Comparison of ENCODE assay signal across 9 cellular contexts in the genomic region with DNA sequence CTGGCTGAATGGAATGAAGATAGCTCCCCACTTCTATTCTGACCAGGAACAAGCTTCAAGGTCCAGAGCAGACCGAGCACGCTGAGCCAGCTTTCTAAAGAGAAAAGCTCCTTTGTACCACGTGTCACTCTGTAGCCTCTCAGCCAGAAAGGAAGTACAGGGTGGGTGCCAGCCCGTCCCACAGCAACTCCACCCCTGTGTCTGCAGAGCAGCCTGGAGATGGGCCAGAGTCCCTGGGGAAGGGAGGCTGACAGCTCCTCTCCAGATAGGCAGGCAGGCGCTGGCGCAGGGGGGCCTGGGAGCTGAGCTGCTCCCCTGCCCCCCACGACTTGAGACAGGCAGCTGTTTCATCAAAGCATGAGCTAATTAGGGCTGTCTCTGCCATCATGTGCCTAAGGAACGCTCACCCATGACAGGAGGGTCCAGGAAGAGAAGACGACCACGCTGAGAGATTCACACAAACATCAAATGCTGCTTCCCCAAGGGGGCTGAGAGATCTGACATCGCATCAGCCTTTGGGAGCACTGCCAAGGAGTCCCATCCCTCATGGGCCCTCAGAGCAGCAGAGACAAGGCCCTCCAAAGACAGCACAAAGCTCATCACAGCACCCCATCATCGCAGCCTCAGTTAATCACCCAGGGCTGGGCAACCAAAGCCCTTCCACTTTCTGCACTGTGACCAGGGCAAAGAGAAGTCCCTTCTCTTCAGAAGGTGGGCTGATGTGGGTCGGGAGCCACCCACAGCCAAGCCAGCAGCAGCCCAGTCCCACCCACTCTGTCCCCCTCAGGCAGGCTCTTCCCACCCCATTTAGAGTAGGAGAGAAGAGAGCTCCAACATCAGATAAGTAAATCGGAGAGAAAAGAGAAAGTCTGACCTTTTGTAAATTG.
DNase-seq lines count a peak whose midpoint lies in the region; ATAC-seq and TF ChIP-seq lines count a peak whose summit lies in the region.
"Had no signal": no experiment of that assay in that cellular context is flagged by ENCODE, and none has a peak within 500 bp of the region (broad histone marks: within the 10 kb centered on the region; RNA-seq: fewer than 3 reads in every experiment).

No MANE protein-coding gene starts in this region.

- intact Hi-C loops in sciatic nerve (cut with DNase I), result no loop called here
- intact Hi-C loops in OCI-LY7 (cut with micrococcal nuclease; ENCODE audit: unreplicated experiment), result no loop called here

- no peaks in the 10 kb centered on the region for H4K20me1 ChIP-seq in OCI-LY7 (ENCODE audit: insufficient read depth, low read length)

- no TSS peak for BruUV-seq in OCI-LY7 (replicated peaks; lab: Mats Ljungman, UMichigan)

- no peak overlapping the region for H3K27ac ChIP-seq in OCI-LY7 (ENCODE audit: low read depth, low read length, poor library complexity, severe bottlenecking)

- peak; percentile 54 for ATAC-seq in GM21528 (IDR thresholded peaks at IDR 0.05; ENCODE audit: low FRiP score, unreplicated experiment)
- peak; percentile 80 for ATAC-seq in sciatic nerve

- H3K4me2 ChIP-seq in OCI-LY7 (ENCODE audit: low read length), result no peak overlapping the region

- no peak overlapping the region for H2AFZ ChIP-seq in OCI-LY7 (ENCODE audit: low read length)

- no peaks in the 10 kb centered on the region for H3K36me3 ChIP-seq in OCI-LY7 (ENCODE audit: insufficient read depth, low read length)

- no peak for TF ChIP-seq CTCF in OCI-LY7 (conservative IDR thresholded peaks at IDR 0.05; ENCODE audit: low read length)

- POLR2A ChIA-PET in OCI-LY7 (lab: Charles Lee), result interaction anchor here (0.7 to 0.9 kb wide), 3 partner anchors 84 to 1389 kb away, joined by 3 read pairs; no protein-coding TSS in a partner anchor

- no peaks in the 10 kb centered on the region for H3K4me1 ChIP-seq in OCI-LY7 (ENCODE audit: insufficient read depth, low read length, poor library complexity, severe bottlenecking)

- CTCF ChIA-PET in OCI-LY7 (lab: Charles Lee; ENCODE audit: unreplicated experiment), result no interaction called here

- H3K79me2 ChIP-seq in OCI-LY7 (ENCODE audit: insufficient read depth, low read depth, low read length), result no peaks in the 10 kb centered on the region

- H3K4me3 ChIP-seq in OCI-LY7 (ENCODE audit: low read depth, low read length, poor library complexity, severe bottlenecking), result no peak overlapping the region
- H3K4me3 ChIP-seq: skin epidermis had no signal

- peak; percentile 98 for DNase-seq in COR-L47 (lab: John Stamatoyannopoulos, UW)
- DNase-seq in NCI-H2171 treated with DMSO at 0.1 percent for 48 hours (lab: John Stamatoyannopoulos, UW), result peak; percentile 87
- DNase-seq in astrocyte of the hippocampus (ENCODE audit: low read depth, low spot score), result peak; percentile 82
- DNase-seq in hypothalamus (lab: John Stamatoyannopoulos, UW), result peak in 50 of 51 donors; percentile 24 to 92 (median 78)
- DNase-seq in sciatic nerve (ENCODE audit: low spot score), result peak; percentile 81
- no peak for DNase-seq in NK-92 (lab: John Stamatoyannopoulos, UW; ENCODE audit: unreplicated experiment)
- no peak for DNase-seq in OCI-LY7 (ENCODE audit: low spot score)

- no peaks in the 10 kb centered on the region for H3K9me2 ChIP-seq in OCI-LY7 (ENCODE audit: insufficient read depth, low read length)

- no peaks in the 10 kb centered on the region for H3K9me3 ChIP-seq in OCI-LY7 (ENCODE audit: low read length)

Comparison
In these comparisons a context has a peak if more than half of its experiments do, and no peak if none do; other contexts are left out.
1. DNase-seq: peak in COR-L47 (single experiment), NCI-H2171 treated with DMSO at 0.1 percent for 48 hours (single experiment), astrocyte of the hippocampus (single experiment), hypothalamus (50 of 51) and sciatic nerve (single experiment); none in NK-92 (single experiment) and OCI-LY7 (single experiment).